In genomic region chr3:129535075-129535474, GRCh38 we compare ENCODE assay signal across 27 cellular contexts. TPM values are rescaled to one million over a fixed set of nuclear protein-coding genes. Genes with fewer than 3 reads are reported as not detected.
DNase-seq lines count a peak whose midpoint lies in the region; ATAC-seq and TF ChIP-seq lines count a peak whose summit lies in the region.
"Had no signal": no experiment of that assay in that cellular context is flagged by ENCODE, and none has a peak within 500 bp of the region (broad histone marks: within the 10 kb centered on the region; RNA-seq: fewer than 3 reads in every experiment).

No MANE protein-coding gene starts in this region.

- H3K9me3 Mint-ChIP-seq in endodermal cell, result no peaks in the 10 kb centered on the region
- no peaks in the 10 kb centered on the region for H3K9me3 Mint-ChIP-seq in T-cell
- H3K9me3 Mint-ChIP-seq: GM23338 had no signal

- H4K5ac ChIP-seq in mesendoderm (ENCODE audit: low read length), result no peak overlapping the region

- H3K36me3 Mint-ChIP-seq in endodermal cell (ENCODE audit: low read depth), result no peaks in the 10 kb centered on the region
- H3K36me3 Mint-ChIP-seq in T-cell, result no peaks in the 10 kb centered on the region
- H3K36me3 Mint-ChIP-seq: CD4-positive, CD25-positive, alpha-beta regulatory T cell had no signal

- no peaks in the 10 kb centered on the region for H3K9me3 ChIP-seq in HEK293 (ENCODE audit: control insufficient read depth, insufficient read depth, low read depth, low read length)
- no peaks in the 10 kb centered on the region for H3K9me3 ChIP-seq in HUES64 (ENCODE audit: insufficient read depth, low read depth, low read length)
- H3K9me3 ChIP-seq in endodermal cell (ENCODE audit: control insufficient read depth, low read length), result no peaks in the 10 kb centered on the region
- H3K9me3 ChIP-seq: BLaER1 had no signal

- 89% methylated on average over 1 of the region's 1 CpG for WGBS in HUES64
- 54 to 100% methylated on average over 1 of the region's 1 CpG for WGBS in endodermal cell (ENCODE audit: insufficient coverage in 1 of 2, insufficient read length in 1 of 2), 2 experiments
- no CpG with 5 or more reads among the region's 1 CpG for WGBS in mesendoderm (ENCODE audit: extremely low coverage, insufficient coverage, low lambda C conversion rate)

- peak overlapping the region; percentile 71 for H3K56ac ChIP-seq in mesendoderm (ENCODE audit: low read length)

- H3K4me3 Mint-ChIP-seq in endodermal cell, result peak overlapping the region; percentile 14
- H3K4me3 Mint-ChIP-seq in T-cell, result no peak overlapping the region
- H3K4me3 Mint-ChIP-seq: CD4-positive, CD25-positive, alpha-beta regulatory T cell; GM23338 had no signal

- H3K4me3 ChIP-seq in HEK293 (ENCODE audit: low read depth, low read length) (no peak overlapping the region), HUES64 (ENCODE audit: low read length) (no peak overlapping the region), endodermal cell (ENCODE audit: low read length) (peak overlapping the region; percentile 56), mesendoderm (ENCODE audit: low read length) (no peak overlapping the region)
- H3K4me3 ChIP-seq: BLaER1, GM23338 had no signal

- H3K23ac ChIP-seq in mesendoderm (ENCODE audit: low read length), result no peak overlapping the region

- TF ChIP-seq CTCF in HEK293 (tag by site-specific recombination; IDR thresholded peaks at IDR 0.05) (no peak), endodermal cell (conservative IDR thresholded peaks at IDR 0.05) (no peak)

- no peak overlapping the region for H3K18ac ChIP-seq in mesendoderm (ENCODE audit: low read length)

- H3K36me3 ChIP-seq in HEK293 (ENCODE audit: control insufficient read depth in 2 of 2, insufficient read depth in 1 of 2, low read length in 2 of 2) (no peaks in the 10 kb centered on the region), HUES64 (ENCODE audit: insufficient read depth, low read length) (no peaks in the 10 kb centered on the region), endodermal cell (ENCODE audit: control insufficient read depth, insufficient read depth, low read length) (no peaks in the 10 kb centered on the region), mesendoderm (ENCODE audit: control insufficient read depth, insufficient read depth, low read length) (no peaks in the 10 kb centered on the region)
- H3K36me3 ChIP-seq: BLaER1 had no signal

- ATAC-seq in T-cell (replicated peaks in 1 of 4) (no peak), HG03520 (IDR thresholded peaks at IDR 0.05; ENCODE audit: unreplicated experiment) (no peak)
- ATAC-seq: GM23338, HCT116 had no signal

- DNase-seq in endodermal cell, result no peak
- no peak for DNase-seq in mesendoderm
- no peak for DNase-seq in GF-D8 (lab: John Stamatoyannopoulos, UW)
- DNase-seq in T-cell, result no peak
- no peak for DNase-seq in NCI-H2107 treated with DMSO at 0.1 percent for 48 hours (lab: John Stamatoyannopoulos, UW; ENCODE audit: unreplicated experiment)
- DNase-seq: CD4-positive, CD25-positive, alpha-beta regulatory T cell; DMS53; Karpas-422; NCI-H1105; NCI-H1436 treated with DMSO at 0.1 percent for 48 hours; NCI-H187 treated with DMSO at 0.1 percent for 48 hours; NCI-H446; NCI-H526 treated with DMSO at 0.1 percent for 48 hours; RPMI8226; SHP77; T-helper 1 cell had no signal

- H2BK120ac ChIP-seq in mesendoderm (ENCODE audit: low read depth, low read length), result no peak overlapping the region

- H3K27ac Mint-ChIP-seq in endodermal cell (peak overlapping the region; percentile 97), T-cell (no peak overlapping the region)
- H3K27ac Mint-ChIP-seq: CD4-positive, CD25-positive, alpha-beta regulatory T cell; GM23338 had no signal

- H3K27ac ChIP-seq in HEK293 (ENCODE audit: extremely low read depth, low read depth, low read length), result no peak overlapping the region
- H3K27ac ChIP-seq in HUES64 (ENCODE audit: low read depth, low read length), result peak overlapping the region; percentile 57; the same call in 1 of the 2 replicates
- peak overlapping the region; percentile 82 for H3K27ac ChIP-seq in endodermal cell (ENCODE audit: low read depth, low read length)
- H3K27ac ChIP-seq in mesendoderm (ENCODE audit: low read depth, low read length), result peak overlapping the region; percentile 42
- H3K27ac ChIP-seq: BLaER1 had no signal

- H3K27me3 Mint-ChIP-seq in endodermal cell (ENCODE audit: insufficient read depth) (no peaks in the 10 kb centered on the region), T-cell (peaks cover 0 to 2% of the 10 kb centered on the region in 2 donors)

- POLR2A ChIA-PET in HEK293 (lab: Yijun Ruan, JAX), result no interaction called here
- POLR2A ChIA-PET in T-cell (lab: Charles Lee), result no interaction called here

- H3K4me2 ChIP-seq in mesendoderm (ENCODE audit: low read length), result no peak overlapping the region
- H3K4me2 ChIP-seq: BLaER1, GM23338 had no signal

- no peaks in the 10 kb centered on the region for H3K79me1 ChIP-seq in mesendoderm (ENCODE audit: low read length)

- peak overlapping the region; percentile 77 for H2BK5ac ChIP-seq in mesendoderm (ENCODE audit: low read length)

- no peaks in the 10 kb centered on the region for H3K27me3 ChIP-seq in HUES64 (ENCODE audit: insufficient read depth, low read length)
- no peaks in the 10 kb centered on the region for H3K27me3 ChIP-seq in endodermal cell (ENCODE audit: control insufficient read depth, insufficient read depth, low read length, poor library complexity, severe bottlenecking)
- no peaks in the 10 kb centered on the region for H3K27me3 ChIP-seq in mesendoderm (ENCODE audit: insufficient read depth, low read length, poor library complexity)
- H3K27me3 ChIP-seq: BLaER1 had no signal

- peak overlapping the region; percentile 96 for H2AK5ac ChIP-seq in mesendoderm (ENCODE audit: low read length)

- no peak overlapping the region for H4K8ac ChIP-seq in mesendoderm (ENCODE audit: low read depth, low read length)

- H2BK15ac ChIP-seq in mesendoderm (replicated peaks; ENCODE audit: low read depth), result no peak overlapping the region

- CTCF ChIA-PET in HEK293 (lab: Yijun Ruan, JAX), result interaction anchor here (0.6 to 0.8 kb wide), 2 partner anchors 21 to 45 kb away, joined by 3 to 4 read pairs; no protein-coding TSS in a partner anchor
- CTCF ChIA-PET in T-cell (lab: Charles Lee), result no interaction called here

- H3K4ac ChIP-seq in mesendoderm (ENCODE audit: low read depth, low read length), result no peak overlapping the region

- H3K4me1 ChIP-seq in HEK293 (ENCODE audit: control insufficient read depth, insufficient read depth, low read length) (no peaks in the 10 kb centered on the region), HUES64 (ENCODE audit: insufficient read depth, low read length) (peaks cover 13% of the 10 kb centered on the region), endodermal cell (ENCODE audit: control insufficient read depth, insufficient read depth, low read length) (peaks cover 28% of the 10 kb centered on the region), mesendoderm (ENCODE audit: control insufficient read depth, low read depth, low read length) (peaks cover 15% of the 10 kb centered on the region)

- H3K4me1 Mint-ChIP-seq in endodermal cell, result peaks cover 41% of the 10 kb centered on the region
- H3K4me1 Mint-ChIP-seq in T-cell, result no peaks in the 10 kb centered on the region
- H3K4me1 Mint-ChIP-seq: CD4-positive, CD25-positive, alpha-beta regulatory T cell had no signal

- H3K9ac ChIP-seq in HUES64 (ENCODE audit: low read depth, low read length), result no peak overlapping the region
- peak overlapping the region; percentile 76 for H3K9ac ChIP-seq in endodermal cell (ENCODE audit: extremely low read depth, low read length, poor library complexity, severe bottlenecking)
- H3K9ac ChIP-seq in mesendoderm (ENCODE audit: low read length), result peak overlapping the region; percentile 8
- H3K9ac ChIP-seq: BLaER1 had no signal

- H3K79me2 ChIP-seq in mesendoderm (ENCODE audit: control insufficient read depth, insufficient read depth, low read length), result no peaks in the 10 kb centered on the region

TF ChIP-seq in HEK293, 187 proteins besides CTCF, POLR2A, EP300 and RAD21 (continues in another document):
- peak; percentile 4; the same call in 1 of the 2 replicates for TF ChIP-seq PRDM10 (tag by site-specific recombination; IDR thresholded peaks at IDR 0.05)
- TF ChIP-seq MEIS1 (CRISPR knock-in tag; IDR thresholded peaks at IDR 0.05; ENCODE audit: borderline replicate concordance), result no peak
- TF ChIP-seq YY1 (tag by site-specific recombination; IDR thresholded peaks at IDR 0.05), result no peak

RNA-seq across cellular contexts. Expression of gene RHO, which starts 6.6 kb away (rescaled TPM):
- polyA plus RNA-seq in HUES64 (2013, experiment 1 of 2), result not detected
- not detected for polyA plus RNA-seq in HUES64 (2013, experiment 2 of 2)
- under 1 TPM; 0.22 to 0.26 TPM for total RNA-seq in endodermal cell
- polyA plus RNA-seq in endodermal cell (2013, experiment 1 of 2), result not detected
- polyA plus RNA-seq in endodermal cell (2013, experiment 2 of 2), result not detected
- 0.04 TPM for polyA plus RNA-seq in mesendoderm (2013, experiment 1 of 2)
- 0.03 TPM for polyA plus RNA-seq in mesendoderm (2013, experiment 2 of 2)
- total RNA-seq in T-cell, result under 1 TPM in 2 of 5 donors, not detected in 3; 0.09 to 0.10 TPM
- total RNA-seq: CD4-positive, CD25-positive, alpha-beta regulatory T cell; Daoy; G401; GM23338; HT-29; SK-MEL-5 had no signal
- polyA plus RNA-seq: AG04450; CD4-positive, CD25-positive, alpha-beta regulatory T cell; GM23338 had no signal

RNA-seq across cellular contexts. Expression of gene H1-8, which starts 7.9 kb away (rescaled TPM):
- polyA plus RNA-seq in HUES64 (2013, experiment 1 of 2), result not detected
- not detected for polyA plus RNA-seq in HUES64 (2013, experiment 2 of 2)
- total RNA-seq in endodermal cell (not detected), T-cell (not detected)
- not detected for polyA plus RNA-seq in endodermal cell (2013, experiment 1 of 2)
- polyA plus RNA-seq in endodermal cell (2013, experiment 2 of 2), result not detected
- polyA plus RNA-seq in mesendoderm (2013, experiment 1 of 2), result 0.06 TPM
- polyA plus RNA-seq in mesendoderm (2013, experiment 2 of 2), result 0.15 TPM
- total RNA-seq: CD4-positive, CD25-positive, alpha-beta regulatory T cell; Daoy; G401; GM23338; HT-29; SK-MEL-5 had no signal
- polyA plus RNA-seq: AG04450; CD4-positive, CD25-positive, alpha-beta regulatory T cell; GM23338 had no signal
